In genomic region chr10:102762401-102763015, GRCh38 we compare ENCODE assay signal across 23 cellular contexts. TPM values are rescaled to one million over a fixed set of nuclear protein-coding genes. Genes with fewer than 3 reads are reported as not detected.
A peak's percentile ranks its signal among the peaks of the same experiment; 100 is the strongest.
DNase-seq lines count a peak whose midpoint lies in the region; ATAC-seq, FAIRE-seq and TF ChIP-seq lines count a peak whose summit lies in the region.
"Had no signal": no experiment of that assay in that cellular context is flagged by ENCODE, and none has a peak within 500 bp of the region (broad histone marks: within the 10 kb centered on the region; RNA-seq: fewer than 3 reads in every experiment).

No MANE protein-coding gene starts in this region.

- H2AFZ ChIP-seq in HepG2 (ENCODE audit: low read length) (no peak overlapping the region), trophoblast cell (ENCODE audit: insufficient read depth, low read length, poor library complexity) (peak overlapping the region; percentile 9), PC-9 (no peak overlapping the region)

- H3K23ac ChIP-seq in trophoblast cell (ENCODE audit: low read length), result no peak overlapping the region

- no peaks in the 10 kb centered on the region for H3K9me2 ChIP-seq in PC-9 (ENCODE audit: insufficient read depth)

- H2BK12ac ChIP-seq in trophoblast cell (ENCODE audit: low read length), result peak overlapping the region; percentile 98

- no peaks in the 10 kb centered on the region for H3K9me3 ChIP-seq in liver (ENCODE audit: control insufficient read depth in 4 of 4, low read length in 3 of 4)
- H3K9me3 ChIP-seq in HepG2 (ENCODE audit: low read length), result no peaks in the 10 kb centered on the region
- no peaks in the 10 kb centered on the region for H3K9me3 ChIP-seq in right atrium auricular region
- H3K9me3 ChIP-seq in trophoblast cell (ENCODE audit: insufficient read depth, low read depth, low read length), result no peaks in the 10 kb centered on the region
- no peaks in the 10 kb centered on the region for H3K9me3 ChIP-seq in psoas muscle
- H3K9me3 ChIP-seq in PC-9 (ENCODE audit: insufficient read depth, low read depth), result no peaks in the 10 kb centered on the region
- H3K9me3 ChIP-seq: gastroesophageal sphincter, pancreas had no signal

- H3K79me2 ChIP-seq in HepG2 (ENCODE audit: insufficient read depth, low read length) (peaks cover 2% of the 10 kb centered on the region), trophoblast cell (ENCODE audit: control insufficient read depth, insufficient read depth, low read length, poor library complexity) (peaks cover 5% of the 10 kb centered on the region), PC-9 (ENCODE audit: low read depth) (no peaks in the 10 kb centered on the region)

- peak overlapping the region; percentile 89 for H3K4ac ChIP-seq in trophoblast cell (ENCODE audit: low read depth, low read length)

- peak overlapping the region; percentile 69 for H4K8ac ChIP-seq in trophoblast cell (ENCODE audit: low read depth, low read length)

- BruUV-seq in HepG2 (replicated peaks; lab: Mats Ljungman, UMichigan), result no TSS peak
- no TSS peak for BruUV-seq in PC-9 (replicated peaks; lab: Mats Ljungman, UMichigan)

- H3K27ac ChIP-seq in liver (ENCODE audit: low read depth in 1 of 2, low read length in 2 of 2), result peak overlapping the region; percentile 65 to 83
- H3K27ac ChIP-seq in HepG2 (ENCODE audit: extremely low read length, insufficient read depth, low read length), result no peak overlapping the region
- peak overlapping the region; percentile 38 to 56 for H3K27ac ChIP-seq in right atrium auricular region
- peak overlapping the region; percentile 82 for H3K27ac ChIP-seq in trophoblast cell (ENCODE audit: low read depth, low read length)
- no peak overlapping the region for H3K27ac ChIP-seq in psoas muscle
- no peak overlapping the region for H3K27ac ChIP-seq in PC-9
- H3K27ac ChIP-seq: KMS-11, pancreas had no signal

- no peak for TF ChIP-seq EP300 in HepG2 (IDR thresholded peaks at IDR 0.05; ENCODE audit: low read depth in 2 of 2, low read length in 2 of 2)
- no peak for TF ChIP-seq EP300 in HepG2 (CRISPR knock-in tag; IDR thresholded peaks at IDR 0.05; ENCODE audit: borderline replicate concordance)

- peak overlapping the region; percentile 94 for H2BK5ac ChIP-seq in trophoblast cell (ENCODE audit: low read depth, low read length, poor library complexity)

- H3K36me3 ChIP-seq in liver (ENCODE audit: control insufficient read depth in 4 of 4, insufficient read depth in 3 of 4, low read depth in 1 of 4, low read length in 3 of 4) (peaks cover 0 to 2% (median 0%) of the 10 kb centered on the region in 4 donors), HepG2 (replicated peaks in 1 of 2; ENCODE audit: control insufficient read depth in 1 of 2, insufficient read depth in 2 of 2, low read length in 2 of 2) (no peaks in the 10 kb centered on the region), right atrium auricular region (no peaks in the 10 kb centered on the region), trophoblast cell (ENCODE audit: control insufficient read depth in 1 of 2, insufficient read depth in 2 of 2, low read length in 2 of 2) (peaks cover 0 to 2% of the 10 kb centered on the region in 2 experiments), psoas muscle (ENCODE audit: insufficient read depth in 1 of 2, low read depth in 1 of 2) (peaks cover 0 to 6% of the 10 kb centered on the region in 2 donors), PC-9 (ENCODE audit: low read depth) (no peaks in the 10 kb centered on the region)
- H3K36me3 ChIP-seq: pancreas had no signal

- peak in 1 of 2 donors; percentile 23 for TF ChIP-seq RAD21 in liver (IDR thresholded peaks at IDR 0.05)
- no peak for TF ChIP-seq RAD21 in HepG2 (CRISPR knock-in tag; IDR thresholded peaks at IDR 0.05)

- H3K4me3 ChIP-seq in liver (ENCODE audit: low read depth in 1 of 3, low read length in 3 of 3), result peak overlapping the region in 1 of 3 donors; percentile 14
- H3K4me3 ChIP-seq in HepG2 (replicated peaks in 1 of 3; ENCODE audit: insufficient read depth in 1 of 3, low read depth in 2 of 3, low read length in 3 of 3), result no peak overlapping the region
- no peak overlapping the region for H3K4me3 ChIP-seq in right atrium auricular region
- H3K4me3 ChIP-seq in trophoblast cell (ENCODE audit: low read depth, low read length), result no peak overlapping the region
- no peak overlapping the region for H3K4me3 ChIP-seq in psoas muscle
- no peak overlapping the region for H3K4me3 ChIP-seq in PC-9
- H3K4me3 ChIP-seq: gastroesophageal sphincter, pancreas had no signal

- peak overlapping the region; percentile 99 for H2AK5ac ChIP-seq in trophoblast cell (ENCODE audit: low read length)

- WGBS in liver, result 47% methylated on average over 7 of the region's 7 CpGs
- WGBS in HepG2 (ENCODE audit: low lambda C conversion rate), result 89% methylated on average over 7 of the region's 7 CpGs
- WGBS in trophoblast cell (ENCODE audit: extremely low coverage, insufficient coverage, insufficient read length), result no CpG with 5 or more reads among the region's 7 CpGs
- 66 to 80% (median 78%) methylated on average over 7 of the region's 7 CpGs for WGBS in psoas muscle, 3 donors

- H3K9ac ChIP-seq in liver (ENCODE audit: low read depth in 1 of 2, low read length in 2 of 2), result peak overlapping the region in 1 of 2 donors; percentile 72
- H3K9ac ChIP-seq in HepG2 (ENCODE audit: insufficient read depth, low read depth, low read length), result no peak overlapping the region
- no peak overlapping the region for H3K9ac ChIP-seq in trophoblast cell (ENCODE audit: low read length)
- H3K9ac ChIP-seq: KMS-11 had no signal

- no peak for TF ChIP-seq CTCF in liver (IDR thresholded peaks at IDR 0.05; ENCODE audit: low read depth, low read length, missing input control)
- TF ChIP-seq CTCF in HepG2 (CRISPR knock-in tag; IDR thresholded peaks at IDR 0.05), result no peak
- no peak for TF ChIP-seq CTCF in right atrium auricular region (IDR thresholded peaks at IDR 0.05)
- TF ChIP-seq CTCF in psoas muscle (IDR thresholded peaks at IDR 0.05), result no peak
- TF ChIP-seq CTCF in PC-9 (conservative IDR thresholded peaks at IDR 0.05), result no peak

- H3K4me1 ChIP-seq in liver (ENCODE audit: control insufficient read depth in 4 of 4, insufficient read depth in 4 of 4, low read length in 3 of 4) (peaks cover 13 to 22% (median 17%) of the 10 kb centered on the region in 4 donors), HepG2 (ENCODE audit: insufficient read depth, low read length) (peaks cover 22% of the 10 kb centered on the region), right atrium auricular region (peaks cover 0 to 57% of the 10 kb centered on the region in 2 donors), trophoblast cell (ENCODE audit: control insufficient read depth in 1 of 2, insufficient read depth in 2 of 2, low read length in 2 of 2) (peaks cover 26 to 39% of the 10 kb centered on the region in 2 experiments), psoas muscle (peaks cover 23% of the 10 kb centered on the region), PC-9 (replicated peaks; ENCODE audit: insufficient read depth) (peaks cover 6% of the 10 kb centered on the region; the same call in 1 of the 2 replicates)
- H3K4me1 ChIP-seq: pancreas had no signal

- DNase-seq in HepG2 (ENCODE audit: low spot score) (no peak), right atrium auricular region (ENCODE audit: low spot score) (no peak), trophoblast cell (no peak), psoas muscle (no peak), RPMI8226 (no peak), PC-9 (no peak)
- DNase-seq in activated CD4-positive, alpha-beta T cell treated with anti-CD3 and anti-CD28 coated beads for 1 hour, result no peak
- DNase-seq: 8988T; activated naive CD4-positive, alpha-beta T cell treated with anti-CD3 and anti-CD28 coated beads, Interleukin-2, amount 10 ng/mL, durations not matched to agents 7 days and 5 days; activated T-cell treated with anti-CD3 and anti-CD28 coated beads, Interleukin-2, amount 50 U/mL, for 4 hours; AML-193; effector CD8-positive, alpha-beta T cell; kidney; naive thymus-derived CD8-positive, alpha-beta T cell; NCI-H1694 treated with DMSO at 0.1 percent for 48 hours; NCI-H774; pancreas; SHP77 treated with DMSO at 0.1 percent for 48 hours; stimulated activated CD4-positive, alpha-beta T cell treated with anti-CD3 and anti-CD28 coated beads, Interleukin-1b, Interleukin-23, amount 100 ng/mL, for 48 hours had no signal

- H3F3A ChIP-seq in PC-9 (ENCODE audit: insufficient read depth, low read depth), result no peaks in the 10 kb centered on the region

- in situ Hi-C loops in HepG2 (cut with HindIII; ENCODE audit: extremely low pct_ligation_motif_present, low pct_unique_long_range_greater_than_20kb), result no loop called here

- H2BK120ac ChIP-seq in trophoblast cell (ENCODE audit: insufficient read depth, low read length, poor library complexity), result peak overlapping the region; percentile 95

- H3K27me3 ChIP-seq in liver (ENCODE audit: control insufficient read depth in 4 of 4, insufficient read depth in 4 of 4, low read length in 3 of 4) (no peaks in the 10 kb centered on the region), HepG2 (ENCODE audit: control insufficient read depth in 1 of 2, insufficient read depth in 2 of 2, low read length in 2 of 2) (no peaks in the 10 kb centered on the region), right atrium auricular region (no peaks in the 10 kb centered on the region), trophoblast cell (ENCODE audit: insufficient read depth, low read length) (no peaks in the 10 kb centered on the region), psoas muscle (ENCODE audit: insufficient read depth in 3 of 3, low read length in 2 of 3) (no peaks in the 10 kb centered on the region), PC-9 (ENCODE audit: insufficient read depth, low read depth) (no peaks in the 10 kb centered on the region)
- H3K27me3 ChIP-seq: gastroesophageal sphincter, pancreas had no signal

- POLR2A ChIA-PET in HepG2 (lab: Yijun Ruan, JAX), result interaction anchor here (0.6 kb wide), 1 partner anchor 1207 kb away, joined by 3 read pairs; no protein-coding TSS in a partner anchor
- POLR2A ChIA-PET in PC-9 (lab: Charles Lee; ENCODE audit: unreplicated experiment), result no interaction called here

- ATAC-seq in HepG2, result no peak
- no peak for ATAC-seq in psoas muscle
- ATAC-seq: activated T-cell treated with anti-CD3 and anti-CD28 coated beads, Interleukin-2, amount 50 U/mL, for 4 hours; gastroesophageal sphincter; naive thymus-derived CD8-positive, alpha-beta T cell had no signal

- H4K91ac ChIP-seq in trophoblast cell (ENCODE audit: low read depth, low read length), result peak overlapping the region; percentile 97

- CTCF ChIA-PET in HepG2 (lab: Yijun Ruan, JAX; ENCODE audit: low intra/inter-chr PET ratio, low total read pairs) (no interaction called here), PC-9 (lab: Charles Lee) (no interaction called here)

- H3K14ac ChIP-seq in trophoblast cell (ENCODE audit: low read length), result peak overlapping the region; percentile 90

- H4K20me1 ChIP-seq in HepG2 (ENCODE audit: insufficient read depth, low read length) (no peaks in the 10 kb centered on the region), PC-9 (ENCODE audit: insufficient read depth) (no peaks in the 10 kb centered on the region; the same call in 1 of the 2 replicates)

- H3K79me1 ChIP-seq in trophoblast cell (ENCODE audit: low read length), result peaks cover 28% of the 10 kb centered on the region

- no peak for TF ChIP-seq POLR2A in HepG2 (IDR thresholded peaks at IDR 0.05; ENCODE audit: insufficient read depth in 1 of 2, low read depth in 2 of 2, low read length in 2 of 2)

- H4K12ac ChIP-seq in trophoblast cell (ENCODE audit: low read depth, low read length), result no peak overlapping the region

- intact Hi-C loops in HepG2 (cut with micrococcal nuclease; ENCODE audit: unreplicated experiment) (no loop called here), psoas muscle (cut with DNase I) (loop anchor here in 1 of 2 donors (5.0 kb wide), 1 partner anchor 45 kb away; no protein-coding TSS in a partner anchor), PC-9 (cut with micrococcal nuclease; ENCODE audit: unreplicated experiment) (no loop called here)

- peak overlapping the region; percentile 97 for H3K18ac ChIP-seq in trophoblast cell (ENCODE audit: low read length)

- no peak overlapping the region for H3K4me2 ChIP-seq in HepG2 (ENCODE audit: low read depth, low read length)
- H3K4me2 ChIP-seq in trophoblast cell (ENCODE audit: low read length), result no peak overlapping the region
- no peak overlapping the region for H3K4me2 ChIP-seq in PC-9
- H3K4me2 ChIP-seq: KMS-11 had no signal

- no peak for FAIRE-seq in HepG2 (lab: Jason Lieb, UNC)
- FAIRE-seq: kidney, pancreas, TTC549 had no signal

RNA-seq across cellular contexts. Expression of gene WBP1L, which starts 18.8 kb away (rescaled TPM):
- total RNA-seq in liver, result 10 to 100 TPM; 25.3 to 43.6 TPM
- polyA plus RNA-seq in liver, result 10 to 100 TPM; 12.3 to 29.9 TPM
- total RNA-seq in HepG2 (2016; rRNA removed; fragmentation: Illumina TruSeq; extraction: Trizol), result 8.3 and 11.6 TPM in 2 replicates
- total RNA-seq in HepG2 (2016; cell fraction: cytosol; rRNA removed; fragmentation: Illumina TruSeq; extraction: Trizol; ENCODE audit: low read depth), result 4.0 and 4.2 TPM in 2 replicates
- total RNA-seq in HepG2 (2016; cell fraction: insoluble cytoplasmic fraction; rRNA removed; fragmentation: Illumina TruSeq; extraction: Trizol), result 8.5 and 10.6 TPM in 2 replicates
- 15.7 and 18.8 TPM in 2 replicates for total RNA-seq in HepG2 (2016; cell fraction: membrane; rRNA removed; fragmentation: Illumina TruSeq; extraction: Trizol)
- total RNA-seq in HepG2 (2016; cell fraction: nucleus; rRNA removed; fragmentation: Illumina TruSeq; extraction: Trizol), result 6.4 and 7.2 TPM in 2 replicates
- 12.3 and 14.9 TPM in 2 replicates for polyA plus RNA-seq in HepG2 (2011; rRNA removed)
- 18.7 and 19.4 TPM in 2 replicates for polyA plus RNA-seq in HepG2 (2011; cell fraction: cytosol; rRNA removed)
- 8.0 and 9.0 TPM in 2 replicates for polyA plus RNA-seq in HepG2 (2011; cell fraction: nucleus; rRNA removed)
- 11.9 and 14.7 TPM in 2 replicates for polyA plus RNA-seq in HepG2 (2012)
- polyA plus RNA-seq in HepG2 (2016; cell fraction: cytosol; fragmentation: Illumina TruSeq; extraction: Trizol; ENCODE audit: low read depth), result 2.6 and 2.8 TPM in 2 replicates
- 10.0 and 11.7 TPM in 2 replicates for polyA plus RNA-seq in HepG2 (2016; cell fraction: insoluble cytoplasmic fraction; fragmentation: Illumina TruSeq; extraction: Trizol; ENCODE audit: low read depth)
- 10.4 and 14.8 TPM in 2 replicates for polyA plus RNA-seq in HepG2 (2016; cell fraction: membrane; fragmentation: Illumina TruSeq; extraction: Trizol; ENCODE audit: low read depth)
- polyA plus RNA-seq in HepG2 (2016; cell fraction: nucleus; fragmentation: Illumina TruSeq; extraction: Trizol; ENCODE audit: insufficient read depth, low read depth), result 9.0 and 9.1 TPM in 2 replicates
- polyA minus RNA-seq in HepG2 (2011; rRNA and poly(A)+ RNA removed; ENCODE audit: low replicate concordance), result 33.2 and 39.2 TPM in 2 replicates
- polyA minus RNA-seq in HepG2 (2011; cell fraction: cytosol; rRNA and poly(A)+ RNA removed), result 12.8 and 18.7 TPM in 2 replicates
- polyA minus RNA-seq in HepG2 (2011; cell fraction: nucleus; rRNA and poly(A)+ RNA removed), result 6.4 and 8.5 TPM in 2 replicates
- total RNA-seq in right atrium auricular region, result 10 to 100 TPM; 46.1 to 94.4 TPM
- 65.4 and 67.3 TPM in 2 replicates for polyA plus RNA-seq in trophoblast cell (2013)
- total RNA-seq in psoas muscle, result 10 to 100 TPM; 47.2 to 77.2 (median 54.5) TPM
- 10 to 100 TPM; 26.4 to 56.4 (median 54.1) TPM for polyA plus RNA-seq in psoas muscle
- 16.2 and 19.7 TPM in 2 replicates for total RNA-seq in PC-9 (2021)

RNA-seq across cellular contexts. Expression of gene SFXN2, which starts 48.1 kb away (rescaled TPM):
- total RNA-seq in liver, result 10 to 100 TPM; 18.1 to 22.6 TPM
- polyA plus RNA-seq in liver, result 10 to 100 TPM in 1 of 2 donors, 1 to 10 TPM in 1; 6.0 to 17.4 TPM
- 20.6 and 21.1 TPM in 2 replicates for total RNA-seq in HepG2 (2016; rRNA removed; fragmentation: Illumina TruSeq; extraction: Trizol)
- total RNA-seq in HepG2 (2016; cell fraction: cytosol; rRNA removed; fragmentation: Illumina TruSeq; extraction: Trizol; ENCODE audit: low read depth), result 3.3 and 5.4 TPM in 2 replicates
- 20.6 and 21.4 TPM in 2 replicates for total RNA-seq in HepG2 (2016; cell fraction: insoluble cytoplasmic fraction; rRNA removed; fragmentation: Illumina TruSeq; extraction: Trizol)
- 11.4 and 11.6 TPM in 2 replicates for total RNA-seq in HepG2 (2016; cell fraction: membrane; rRNA removed; fragmentation: Illumina TruSeq; extraction: Trizol)
- 28.0 and 31.8 TPM in 2 replicates for total RNA-seq in HepG2 (2016; cell fraction: nucleus; rRNA removed; fragmentation: Illumina TruSeq; extraction: Trizol)
- 12.8 and 13.2 TPM in 2 replicates for polyA plus RNA-seq in HepG2 (2011; rRNA removed)
- 5.4 and 6.9 TPM in 2 replicates for polyA plus RNA-seq in HepG2 (2011; cell fraction: cytosol; rRNA removed)
- 22.9 and 27.4 TPM in 2 replicates for polyA plus RNA-seq in HepG2 (2011; cell fraction: nucleus; rRNA removed)
- 3.6 and 9.3 TPM in 2 replicates for polyA plus RNA-seq in HepG2 (2012)
- 3.8 and 4.0 TPM in 2 replicates for polyA plus RNA-seq in HepG2 (2016; cell fraction: cytosol; fragmentation: Illumina TruSeq; extraction: Trizol; ENCODE audit: low read depth)
- polyA plus RNA-seq in HepG2 (2016; cell fraction: insoluble cytoplasmic fraction; fragmentation: Illumina TruSeq; extraction: Trizol; ENCODE audit: low read depth), result 19.3 and 19.8 TPM in 2 replicates
- 7.4 and 7.7 TPM in 2 replicates for polyA plus RNA-seq in HepG2 (2016; cell fraction: membrane; fragmentation: Illumina TruSeq; extraction: Trizol; ENCODE audit: low read depth)
- polyA plus RNA-seq in HepG2 (2016; cell fraction: nucleus; fragmentation: Illumina TruSeq; extraction: Trizol; ENCODE audit: insufficient read depth, low read depth), result 35.9 and 39.3 TPM in 2 replicates
- 40.1 and 60.7 TPM in 2 replicates for polyA minus RNA-seq in HepG2 (2011; rRNA and poly(A)+ RNA removed; ENCODE audit: low replicate concordance)
- 4.2 and 4.6 TPM in 2 replicates for polyA minus RNA-seq in HepG2 (2011; cell fraction: cytosol; rRNA and poly(A)+ RNA removed)
- 22.6 and 30.6 TPM in 2 replicates for polyA minus RNA-seq in HepG2 (2011; cell fraction: nucleus; rRNA and poly(A)+ RNA removed)
- 1 to 10 TPM in 1 of 2 donors, under 1 TPM in 1; 0.59 to 2.7 TPM for total RNA-seq in right atrium auricular region
- 9.0 and 9.4 TPM in 2 replicates for polyA plus RNA-seq in trophoblast cell (2013)
- 1 to 10 TPM; 1.2 to 3.2 (median 2.0) TPM for total RNA-seq in psoas muscle
- 1 to 10 TPM in 2 of 3 donors, under 1 TPM in 1; 0.45 to 1.7 (median 1.5) TPM for polyA plus RNA-seq in psoas muscle
- total RNA-seq in PC-9 (2021), result 5.3 and 5.4 TPM in 2 replicates

RNA-seq across cellular contexts. Expression of gene ARL3, which starts 48.3 kb away (rescaled TPM):
- total RNA-seq in liver (1 to 10 TPM; 1.0 to 2.2 TPM), HepG2 (2016; rRNA removed; fragmentation: Illumina TruSeq; extraction: Trizol) (6.6 and 10.0 TPM in 2 replicates), right atrium auricular region (1 to 10 TPM; 5.7 to 6.4 TPM), psoas muscle (1 to 10 TPM; 2.8 to 5.3 (median 3.3) TPM), PC-9 (2021) (7.1 and 9.7 TPM in 2 replicates)
- polyA plus RNA-seq in liver (1 to 10 TPM; 2.4 to 2.5 TPM), HepG2 (2011; rRNA removed) (3.9 and 5.2 TPM in 2 replicates), psoas muscle (1 to 10 TPM; 3.4 to 6.5 (median 4.9) TPM)
- total RNA-seq in HepG2 (2016; cell fraction: cytosol; rRNA removed; fragmentation: Illumina TruSeq; extraction: Trizol; ENCODE audit: low read depth), result 2.5 and 2.7 TPM in 2 replicates
- total RNA-seq in HepG2 (2016; cell fraction: insoluble cytoplasmic fraction; rRNA removed; fragmentation: Illumina TruSeq; extraction: Trizol), result 6.6 and 10.2 TPM in 2 replicates
- 3.3 and 3.5 TPM in 2 replicates for total RNA-seq in HepG2 (2016; cell fraction: membrane; rRNA removed; fragmentation: Illumina TruSeq; extraction: Trizol)
- 2.8 and 3.0 TPM in 2 replicates for total RNA-seq in HepG2 (2016; cell fraction: nucleus; rRNA removed; fragmentation: Illumina TruSeq; extraction: Trizol)
- 2.9 and 3.4 TPM in 2 replicates for polyA plus RNA-seq in HepG2 (2011; cell fraction: cytosol; rRNA removed)
- 1.2 and 1.4 TPM in 2 replicates for polyA plus RNA-seq in HepG2 (2011; cell fraction: nucleus; rRNA removed)
- 5.8 TPM in 2 replicates for polyA plus RNA-seq in HepG2 (2012)
- polyA plus RNA-seq in HepG2 (2016; cell fraction: cytosol; fragmentation: Illumina TruSeq; extraction: Trizol; ENCODE audit: low read depth), result 3.3 and 3.9 TPM in 2 replicates
- 10.6 and 12.6 TPM in 2 replicates for polyA plus RNA-seq in HepG2 (2016; cell fraction: insoluble cytoplasmic fraction; fragmentation: Illumina TruSeq; extraction: Trizol; ENCODE audit: low read depth)
- 2.9 and 3.5 TPM in 2 replicates for polyA plus RNA-seq in HepG2 (2016; cell fraction: membrane; fragmentation: Illumina TruSeq; extraction: Trizol; ENCODE audit: low read depth)
- 4.1 and 5.5 TPM in 2 replicates for polyA plus RNA-seq in HepG2 (2016; cell fraction: nucleus; fragmentation: Illumina TruSeq; extraction: Trizol; ENCODE audit: insufficient read depth, low read depth)
- polyA minus RNA-seq in HepG2 (2011; rRNA and poly(A)+ RNA removed; ENCODE audit: low replicate concordance), result 0.94 and 3.1 TPM in 2 replicates
- polyA minus RNA-seq in HepG2 (2011; cell fraction: cytosol; rRNA and poly(A)+ RNA removed), result 1.3 and 1.5 TPM in 2 replicates
- polyA minus RNA-seq in HepG2 (2011; cell fraction: nucleus; rRNA and poly(A)+ RNA removed), result 1.4 and 1.7 TPM in 2 replicates
- polyA plus RNA-seq in trophoblast cell (2013), result 16.3 and 18.0 TPM in 2 replicates

Comparison
In these comparisons a context has a peak if more than half of its experiments do, and no peak if none do; other contexts are left out.
1. H3K27ac ChIP-seq: peak in liver (2 of 2), right atrium auricular region (2 of 2) and trophoblast cell (single experiment); none in HepG2 (single experiment), psoas muscle (single experiment) and PC-9 (single experiment).